In genomic region chr16:50636865-50637374, GRCh38 we compare ENCODE assay signal across 2 cellular contexts.
TF ChIP-seq lines count a peak whose summit lies in the region.

No MANE protein-coding gene starts in this region.

TF ChIP-seq in HepG2, 621 proteins besides CTCF, POLR2A, EP300 and RAD21:
- TF ChIP-seq ZNF326 (CRISPR knock-in tag; IDR thresholded peaks at IDR 0.05; ENCODE audit: borderline replicate concordance) (peak; percentile 42; the same call in 1 of the 2 replicates), ZNF775 (CRISPR knock-in tag; IDR thresholded peaks at IDR 0.05; ENCODE audit: borderline replicate concordance) (no peak), ZNF441 (CRISPR knock-in tag; IDR thresholded peaks at IDR 0.05; ENCODE audit: borderline replicate concordance) (no peak), ZBTB1 (CRISPR knock-in tag; IDR thresholded peaks at IDR 0.05; ENCODE audit: borderline replicate concordance) (no peak), ZNF572 (CRISPR knock-in tag; IDR thresholded peaks at IDR 0.05) (no peak), ZNF790 (CRISPR knock-in tag; IDR thresholded peaks at IDR 0.05; ENCODE audit: borderline replicate concordance) (no peak), ZFX (CRISPR knock-in tag; IDR thresholded peaks at IDR 0.05; ENCODE audit: low read depth) (0 out of 2 replicates have a peak, but pooled peaks have one; percentile 3), ZC3H13 (CRISPR knock-in tag; IDR thresholded peaks at IDR 0.05) (0 out of 2 replicates have a peak, but pooled peaks have one; percentile 10), RBM22 (optimal IDR thresholded peaks at IDR 0.05; ENCODE audit: low read length) (peak; percentile 90), SOX5 (CRISPR knock-in tag; IDR thresholded peaks at IDR 0.05; ENCODE audit: borderline replicate concordance) (no peak)
- TF ChIP-seq, protein P1, sequence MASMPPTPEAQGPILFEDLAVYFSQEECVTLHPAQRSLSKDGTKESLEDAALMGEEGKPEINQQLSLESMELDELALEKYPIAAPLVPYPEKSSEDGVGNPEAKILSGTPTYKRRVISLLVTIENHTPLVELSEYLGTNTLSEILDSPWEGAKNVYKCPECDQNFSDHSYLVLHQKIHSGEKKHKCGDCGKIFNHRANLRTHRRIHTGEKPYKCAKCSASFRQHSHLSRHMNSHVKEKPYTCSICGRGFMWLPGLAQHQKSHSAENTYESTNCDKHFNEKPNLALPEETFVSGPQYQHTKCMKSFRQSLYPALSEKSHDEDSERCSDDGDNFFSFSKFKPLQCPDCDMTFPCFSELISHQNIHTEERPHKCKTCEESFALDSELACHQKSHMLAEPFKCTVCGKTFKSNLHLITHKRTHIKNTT (CRISPR knock-in tag; IDR thresholded peaks at IDR 0.05), result no peak

TF ChIP-seq in WTC11, 78 proteins besides CTCF, POLR2A, EP300 and RAD21:
- no peak for TF ChIP-seq CREM (CRISPR knock-in tag; IDR thresholded peaks at IDR 0.05)
- TF ChIP-seq ZNF423 (CRISPR knock-in tag; IDR thresholded peaks at IDR 0.05), result no peak
- TF ChIP-seq, protein P2, sequence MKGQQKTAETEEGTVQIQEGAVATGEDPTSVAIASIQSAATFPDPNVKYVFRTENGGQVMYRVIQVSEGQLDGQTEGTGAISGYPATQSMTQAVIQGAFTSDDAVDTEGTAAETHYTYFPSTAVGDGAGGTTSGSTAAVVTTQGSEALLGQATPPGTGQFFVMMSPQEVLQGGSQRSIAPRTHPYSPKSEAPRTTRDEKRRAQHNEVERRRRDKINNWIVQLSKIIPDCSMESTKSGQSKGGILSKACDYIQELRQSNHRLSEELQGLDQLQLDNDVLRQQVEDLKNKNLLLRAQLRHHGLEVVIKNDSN (CRISPR knock-in tag; IDR thresholded peaks at IDR 0.05), result no peak
